31 cellular contexts compared by ENCODE assay signal in the genomic region with DNA sequence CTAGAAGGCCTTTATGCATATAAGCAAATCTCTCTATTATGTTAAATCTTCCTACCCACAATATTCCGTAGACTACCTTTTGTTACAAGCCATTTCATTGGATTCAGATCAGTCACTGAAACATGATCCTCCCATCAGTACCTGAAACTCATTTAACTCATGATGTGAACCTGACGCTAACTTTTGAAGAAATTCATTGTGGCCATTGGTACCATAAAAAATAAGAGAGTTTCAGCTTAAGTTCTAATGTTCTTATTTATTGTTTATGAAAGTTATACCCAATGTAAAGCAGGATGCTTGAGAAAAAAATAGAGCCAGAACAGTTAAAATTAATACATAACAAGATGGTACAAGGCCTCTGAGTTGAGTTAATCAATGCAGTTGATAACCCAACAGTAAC.
"Had no signal": no experiment of that assay in that cellular context is flagged by ENCODE, and none has a peak within 500 bp of the region (broad histone marks: within the 10 kb centered on the region; RNA-seq: fewer than 3 reads in every experiment).

No MANE protein-coding gene starts in this region.

- H3K4me2 ChIP-seq: KMS-11, PC-9 had no signal

- H3K36me3 ChIP-seq: cardiac muscle cell had no signal

- H3K27me3 ChIP-seq: cardiac muscle cell had no signal

- H3K9me3 Mint-ChIP-seq: activated CD4-positive, alpha-beta T cell treated with anti-CD3 and anti-CD28 coated beads, Interleukin-2, amount 10 ng/mL, durations not matched to agents 24 days and 14 days; activated CD8-positive, alpha-beta T cell treated with anti-CD3 and anti-CD28 coated beads for 36 hours; activated naive CD4-positive, alpha-beta T cell treated with anti-CD3 and anti-CD28 coated beads, Interleukin-2, amount 10 ng/mL, durations not matched to agents 7 days and 5 days; activated T-helper 2 cell treated with anti-CD3 and anti-CD28 coated beads, Interferon-gamma antibody, Interleukin-2, Interleukin-4, amounts not matched to agents 10 μg/mL and 5 μg/mL and 100 μg/mL, durations not matched to agents 14 hours and 24 hours and 36 hours had no signal

- ATAC-seq: activated CD8-positive, alpha-beta T cell treated with anti-CD3 and anti-CD28 coated beads for 36 hours; activated naive CD8-positive, alpha-beta T cell treated with anti-CD3 and anti-CD28 coated beads, Interleukin-2, amount 50 U/mL, for 24 hours; Right ventricle myocardium inferior; SK-N-SH treated with all-trans-retinoic acid at 6 μM for 48 hours had no signal

- H3K4me1 Mint-ChIP-seq: activated CD4-positive, alpha-beta T cell treated with anti-CD3 and anti-CD28 coated beads, Interleukin-2, amount 10 ng/mL, durations not matched to agents 24 days and 14 days; activated naive CD4-positive, alpha-beta T cell treated with anti-CD3 and anti-CD28 coated beads, Interleukin-2, amount 10 ng/mL, durations not matched to agents 7 days and 5 days; activated naive CD8-positive, alpha-beta T cell treated with anti-CD3 and anti-CD28 coated beads, Interleukin-2, amount 50 U/mL, for 24 hours had no signal

- H3K27me3 Mint-ChIP-seq: activated CD4-positive, alpha-beta T cell treated with anti-CD3 and anti-CD28 coated beads, Interleukin-2, amount 10 ng/mL, durations not matched to agents 24 days and 14 days; activated naive CD4-positive, alpha-beta T cell treated with anti-CD3 and anti-CD28 coated beads, Interleukin-2, amount 10 ng/mL, durations not matched to agents 7 days and 5 days; activated naive CD8-positive, alpha-beta T cell had no signal

- DNase-seq: activated CD4-positive, alpha-beta T cell treated with anti-CD3 and anti-CD28 coated beads for 1 hour; activated CD4-positive, alpha-beta T cell treated with anti-CD3 and anti-CD28 coated beads, Interleukin-2, amount 10 ng/mL, durations not matched to agents 24 days and 14 days; activated CD4-positive, alpha-beta T cell treated with anti-CD3 and anti-CD28 coated beads, Interleukin-2, amount 50 U/mL, for 4 hours; activated CD4-positive, CD25-positive, alpha-beta regulatory T cell; activated CD8-positive, alpha-beta T cell treated with anti-CD3 and anti-CD28 coated beads for 36 hours; activated naive CD4-positive, alpha-beta T cell treated with anti-CD3 and anti-CD28 coated beads, Interleukin-2, amount 10 ng/mL, durations not matched to agents 7 days and 5 days; activated naive CD8-positive, alpha-beta T cell treated with anti-CD3 and anti-CD28 coated beads, Interleukin-2, amount 50 U/mL, for 24 hours; activated T-cell treated with anti-CD3 and anti-CD28 coated beads, Interleukin-2, amount 50 U/mL, for 1 hour; aorta; MM.1S; MV-4-11; NCI-H1092; NCI-H1436 treated with DMSO at 0.1 percent for 48 hours; NCI-H1694 treated with DMSO at 0.1 percent for 48 hours; NCI-H2029; NCI-H345; NCI-H524 treated with DMSO at 0.1 percent for 48 hours; SIG-M5; SW 1271; T-helper 1 cell; T-helper 2 cell; T-helper 9 cell had no signal

- H3K36me3 Mint-ChIP-seq: activated naive CD4-positive, alpha-beta T cell treated with anti-CD3 and anti-CD28 coated beads, Interleukin-2, amount 10 ng/mL, durations not matched to agents 7 days and 5 days; activated naive CD8-positive, alpha-beta T cell had no signal

- H3K27ac ChIP-seq: cardiac muscle cell, KMS-11, PC-9, RWPE1, VCaP had no signal

- H3K27ac Mint-ChIP-seq: activated CD4-positive, alpha-beta T cell treated with anti-CD3 and anti-CD28 coated beads, Interleukin-2, amount 10 ng/mL, durations not matched to agents 24 days and 14 days; activated CD8-positive, alpha-beta T cell treated with anti-CD3 and anti-CD28 coated beads for 36 hours; activated naive CD4-positive, alpha-beta T cell treated with anti-CD3 and anti-CD28 coated beads, Interleukin-2, amount 10 ng/mL, durations not matched to agents 7 days and 5 days; activated naive CD8-positive, alpha-beta T cell; activated naive CD8-positive, alpha-beta T cell treated with anti-CD3 and anti-CD28 coated beads, Interleukin-2, amount 50 U/mL, for 24 hours; activated T-helper 2 cell treated with anti-CD3 and anti-CD28 coated beads, Interferon-gamma antibody, Interleukin-2, Interleukin-4, amounts not matched to agents 10 μg/mL and 5 μg/mL and 100 μg/mL, durations not matched to agents 14 hours and 24 hours and 36 hours had no signal

- H3K4me3 Mint-ChIP-seq: activated CD4-positive, alpha-beta T cell treated with anti-CD3 and anti-CD28 coated beads, Interleukin-2, amount 10 ng/mL, durations not matched to agents 24 days and 14 days; activated CD8-positive, alpha-beta T cell treated with anti-CD3 and anti-CD28 coated beads for 36 hours; activated naive CD4-positive, alpha-beta T cell treated with anti-CD3 and anti-CD28 coated beads, Interleukin-2, amount 10 ng/mL, durations not matched to agents 7 days and 5 days; activated naive CD8-positive, alpha-beta T cell; activated naive CD8-positive, alpha-beta T cell treated with anti-CD3 and anti-CD28 coated beads, Interleukin-2, amount 50 U/mL, for 24 hours had no signal

- H3K4me3 ChIP-seq: cardiac muscle cell, PC-9 had no signal
